In genomic region chr6:2988426-2989331, GRCh38 we compare ENCODE assay signal across 1 cellular context.
TF ChIP-seq lines count a peak whose summit lies in the region.

No MANE protein-coding gene starts in this region.

TF ChIP-seq in K562, 482 proteins besides CTCF, POLR2A, EP300 and RAD21 (continued from another document and continues in another):
- TF ChIP-seq, protein P1, sequence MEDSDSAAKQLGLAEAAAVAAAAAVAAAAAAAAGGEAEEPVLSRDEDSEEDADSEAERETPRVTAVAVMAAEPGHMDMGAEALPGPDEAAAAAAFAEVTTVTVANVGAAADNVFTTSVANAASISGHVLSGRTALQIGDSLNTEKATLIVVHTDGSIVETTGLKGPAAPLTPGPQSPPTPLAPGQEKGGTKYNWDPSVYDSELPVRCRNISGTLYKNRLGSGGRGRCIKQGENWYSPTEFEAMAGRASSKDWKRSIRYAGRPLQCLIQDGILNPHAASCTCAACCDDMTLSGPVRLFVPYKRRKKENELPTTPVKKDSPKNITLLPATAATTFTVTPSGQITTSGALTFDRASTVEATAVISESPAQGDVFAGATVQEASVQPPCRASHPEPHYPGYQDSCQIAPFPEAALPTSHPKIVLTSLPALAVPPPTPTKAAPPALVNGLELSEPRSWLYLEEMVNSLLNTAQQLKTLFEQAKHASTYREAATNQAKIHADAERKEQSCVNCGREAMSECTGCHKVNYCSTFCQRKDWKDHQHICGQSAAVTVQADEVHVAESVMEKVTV (CRISPR knock-in tag; IDR thresholded peaks at IDR 0.05), result peak; percentile 94
- TF ChIP-seq CBX1 (IDR thresholded peaks at IDR 0.05; ENCODE audit: low read depth) (peak; percentile 83; the same call in 1 of the 2 replicates), SRF (CRISPR knock-in tag; IDR thresholded peaks at IDR 0.05) (peak in 1 of 2 experiments; percentile 72; a peak in 2 of 4 replicates), RREB1 (CRISPR knock-in tag; IDR thresholded peaks at IDR 0.05) (peak; percentile 61; the same call in 1 of the 2 replicates), ZNF551 (CRISPR knock-in tag; IDR thresholded peaks at IDR 0.05) (no peak), ZNF263 (CRISPR knock-in tag; IDR thresholded peaks at IDR 0.05; ENCODE audit: borderline replicate concordance) (peak; percentile 99), ELF4 (CRISPR knock-in tag; IDR thresholded peaks at IDR 0.05) (0 out of 2 replicates have a peak, but pooled peaks have one; percentile 6), KHSRP (IDR thresholded peaks at IDR 0.05) (no peak), TGIF2 (CRISPR knock-in tag; IDR thresholded peaks at IDR 0.05) (0 out of 2 replicates have a peak, but pooled peaks have one; percentile 75), RBM34 (IDR thresholded peaks at IDR 0.05; ENCODE audit: borderline replicate concordance, insufficient read depth, low read length) (0 out of 2 replicates have a peak, but pooled peaks have one; percentile 96), TAF7 (tag; IDR thresholded peaks at IDR 0.05) (peak; percentile 71), NONO (IDR thresholded peaks at IDR 0.05; ENCODE audit: low read depth in 2 of 2, low read length in 1 of 2) (peak; percentile 56 to 85), TAF1 (IDR thresholded peaks at IDR 0.05; ENCODE audit: control insufficient read depth, extremely low read depth, insufficient read depth, low read length, severe bottlenecking) (peak; percentile 44), SMARCA4 (IDR thresholded peaks at IDR 0.05) (no peak; the same call in none of the 2 replicates), MXI1 (IDR thresholded peaks at IDR 0.05; ENCODE audit: low read depth, low read length) (0 out of 2 replicates have a peak, but pooled peaks have one; percentile 50), E2F3 (CRISPR knock-in tag; IDR thresholded peaks at IDR 0.05) (peak; percentile 61; the same call in 1 of the 2 replicates), NR2F6 (CRISPR knock-in tag; IDR thresholded peaks at IDR 0.05) (no peak), HLTF (IDR thresholded peaks at IDR 0.05) (0 out of 2 replicates have a peak, but pooled peaks have one; percentile 5), GABPA (tag; conservative IDR thresholded peaks at IDR 0.05; ENCODE audit: low read depth) (peak; percentile 54), TRIM28 (IDR thresholded peaks at IDR 0.05) (peak; percentile 34; the same call in 1 of the 2 replicates), ZFP91 (CRISPR knock-in tag; IDR thresholded peaks at IDR 0.05) (0 out of 2 replicates have a peak, but pooled peaks have one; percentile 22), KLF13 (tag; IDR thresholded peaks at IDR 0.05; ENCODE audit: borderline replicate concordance, low read depth) (peak; percentile 91), SPI1 (IDR thresholded peaks at IDR 0.05; ENCODE audit: borderline replicate concordance, low read depth, low read length) (no peak)
- TF ChIP-seq, protein P2, sequence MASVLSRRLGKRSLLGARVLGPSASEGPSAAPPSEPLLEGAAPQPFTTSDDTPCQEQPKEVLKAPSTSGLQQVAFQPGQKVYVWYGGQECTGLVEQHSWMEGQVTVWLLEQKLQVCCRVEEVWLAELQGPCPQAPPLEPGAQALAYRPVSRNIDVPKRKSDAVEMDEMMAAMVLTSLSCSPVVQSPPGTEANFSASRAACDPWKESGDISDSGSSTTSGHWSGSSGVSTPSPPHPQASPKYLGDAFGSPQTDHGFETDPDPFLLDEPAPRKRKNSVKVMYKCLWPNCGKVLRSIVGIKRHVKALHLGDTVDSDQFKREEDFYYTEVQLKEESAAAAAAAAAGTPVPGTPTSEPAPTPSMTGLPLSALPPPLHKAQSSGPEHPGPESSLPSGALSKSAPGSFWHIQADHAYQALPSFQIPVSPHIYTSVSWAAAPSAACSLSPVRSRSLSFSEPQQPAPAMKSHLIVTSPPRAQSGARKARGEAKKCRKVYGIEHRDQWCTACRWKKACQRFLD (CRISPR knock-in tag; IDR thresholded peaks at IDR 0.05), result peak; percentile 22; the same call in 1 of the 2 replicates
- TF ChIP-seq, protein P3, sequence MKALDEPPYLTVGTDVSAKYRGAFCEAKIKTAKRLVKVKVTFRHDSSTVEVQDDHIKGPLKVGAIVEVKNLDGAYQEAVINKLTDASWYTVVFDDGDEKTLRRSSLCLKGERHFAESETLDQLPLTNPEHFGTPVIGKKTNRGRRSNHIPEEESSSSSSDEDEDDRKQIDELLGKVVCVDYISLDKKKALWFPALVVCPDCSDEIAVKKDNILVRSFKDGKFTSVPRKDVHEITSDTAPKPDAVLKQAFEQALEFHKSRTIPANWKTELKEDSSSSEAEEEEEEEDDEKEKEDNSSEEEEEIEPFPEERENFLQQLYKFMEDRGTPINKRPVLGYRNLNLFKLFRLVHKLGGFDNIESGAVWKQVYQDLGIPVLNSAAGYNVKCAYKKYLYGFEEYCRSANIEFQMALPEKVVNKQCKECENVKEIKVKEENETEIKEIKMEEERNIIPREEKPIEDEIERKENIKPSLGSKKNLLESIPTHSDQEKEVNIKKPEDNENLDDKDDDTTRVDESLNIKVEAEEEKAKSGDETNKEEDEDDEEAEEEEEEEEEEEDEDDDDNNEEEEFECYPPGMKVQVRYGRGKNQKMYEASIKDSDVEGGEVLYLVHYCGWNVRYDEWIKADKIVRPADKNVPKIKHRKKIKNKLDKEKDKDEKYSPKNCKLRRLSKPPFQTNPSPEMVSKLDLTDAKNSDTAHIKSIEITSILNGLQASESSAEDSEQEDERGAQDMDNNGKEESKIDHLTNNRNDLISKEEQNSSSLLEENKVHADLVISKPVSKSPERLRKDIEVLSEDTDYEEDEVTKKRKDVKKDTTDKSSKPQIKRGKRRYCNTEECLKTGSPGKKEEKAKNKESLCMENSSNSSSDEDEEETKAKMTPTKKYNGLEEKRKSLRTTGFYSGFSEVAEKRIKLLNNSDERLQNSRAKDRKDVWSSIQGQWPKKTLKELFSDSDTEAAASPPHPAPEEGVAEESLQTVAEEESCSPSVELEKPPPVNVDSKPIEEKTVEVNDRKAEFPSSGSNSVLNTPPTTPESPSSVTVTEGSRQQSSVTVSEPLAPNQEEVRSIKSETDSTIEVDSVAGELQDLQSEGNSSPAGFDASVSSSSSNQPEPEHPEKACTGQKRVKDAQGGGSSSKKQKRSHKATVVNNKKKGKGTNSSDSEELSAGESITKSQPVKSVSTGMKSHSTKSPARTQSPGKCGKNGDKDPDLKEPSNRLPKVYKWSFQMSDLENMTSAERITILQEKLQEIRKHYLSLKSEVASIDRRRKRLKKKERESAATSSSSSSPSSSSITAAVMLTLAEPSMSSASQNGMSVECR (CRISPR knock-in tag; IDR thresholded peaks at IDR 0.05), result peak; percentile 84
- TF ChIP-seq, protein P4, sequence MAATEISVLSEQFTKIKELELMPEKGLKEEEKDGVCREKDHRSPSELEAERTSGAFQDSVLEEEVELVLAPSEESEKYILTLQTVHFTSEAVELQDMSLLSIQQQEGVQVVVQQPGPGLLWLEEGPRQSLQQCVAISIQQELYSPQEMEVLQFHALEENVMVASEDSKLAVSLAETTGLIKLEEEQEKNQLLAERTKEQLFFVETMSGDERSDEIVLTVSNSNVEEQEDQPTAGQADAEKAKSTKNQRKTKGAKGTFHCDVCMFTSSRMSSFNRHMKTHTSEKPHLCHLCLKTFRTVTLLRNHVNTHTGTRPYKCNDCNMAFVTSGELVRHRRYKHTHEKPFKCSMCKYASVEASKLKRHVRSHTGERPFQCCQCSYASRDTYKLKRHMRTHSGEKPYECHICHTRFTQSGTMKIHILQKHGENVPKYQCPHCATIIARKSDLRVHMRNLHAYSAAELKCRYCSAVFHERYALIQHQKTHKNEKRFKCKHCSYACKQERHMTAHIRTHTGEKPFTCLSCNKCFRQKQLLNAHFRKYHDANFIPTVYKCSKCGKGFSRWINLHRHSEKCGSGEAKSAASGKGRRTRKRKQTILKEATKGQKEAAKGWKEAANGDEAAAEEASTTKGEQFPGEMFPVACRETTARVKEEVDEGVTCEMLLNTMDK (IDR thresholded peaks at IDR 0.05; ENCODE audit: borderline replicate concordance, insufficient read depth, low read depth, low read length, poor library complexity, severe bottlenecking), result peak; percentile 95
- TF ChIP-seq, protein P5, sequence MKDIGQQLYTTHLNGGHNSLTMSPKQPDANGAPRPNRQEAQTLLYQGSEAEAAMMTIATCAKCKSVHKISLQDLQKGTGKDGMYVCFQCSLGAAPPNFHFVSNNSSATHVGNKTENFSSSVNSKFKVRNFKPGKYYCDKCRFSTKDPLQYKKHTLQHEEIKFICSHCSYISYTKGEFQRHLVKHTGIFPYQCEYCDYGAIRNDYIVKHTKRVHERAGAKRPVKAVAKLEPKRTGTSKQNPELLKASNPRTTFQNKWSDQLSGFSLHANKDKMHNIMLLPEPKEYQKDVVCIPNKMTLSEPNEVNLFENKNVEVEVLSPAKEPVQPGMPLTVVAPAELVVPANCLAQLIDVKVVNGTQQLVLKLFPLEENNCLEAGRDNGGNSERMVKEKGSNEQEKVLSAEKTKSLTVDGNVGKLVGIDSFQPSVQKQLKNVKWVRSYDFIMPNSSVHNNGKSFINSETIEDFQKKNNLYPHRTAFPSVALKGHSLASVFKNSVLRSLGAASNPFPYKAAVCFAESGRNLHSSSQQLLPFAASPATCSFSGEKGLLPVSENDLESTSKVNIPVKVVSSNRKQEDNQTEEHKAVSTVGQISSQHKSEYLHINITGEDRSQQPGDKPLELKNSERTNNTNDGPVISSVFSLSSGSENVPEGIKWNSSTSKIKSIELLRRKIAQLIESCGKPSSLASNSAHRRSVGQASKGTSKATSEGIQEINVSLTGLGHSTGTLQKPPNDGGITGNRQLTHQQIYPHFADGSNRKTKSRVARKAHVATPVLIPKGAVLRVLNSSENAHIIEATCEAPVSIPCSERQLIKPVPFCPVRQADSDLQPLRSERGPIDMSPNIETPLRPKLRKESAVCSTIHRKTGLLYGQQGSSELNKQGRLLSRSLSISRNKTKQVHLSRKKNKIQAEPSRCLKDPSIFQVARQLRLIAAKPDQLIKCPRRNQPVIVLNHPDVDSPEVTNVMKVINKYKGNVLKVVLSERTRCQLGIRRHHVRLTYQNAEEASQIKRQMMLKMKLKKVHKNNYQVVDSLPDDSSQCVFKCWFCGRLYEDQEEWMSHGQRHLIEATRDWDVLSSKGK (CRISPR knock-in tag; IDR thresholded peaks at IDR 0.05), result no peak
